In genomic region chr18:48810805-48811204, GRCh38 we compare ENCODE assay signal across 25 cellular contexts.
"Had no signal": no experiment of that assay in that cellular context is flagged by ENCODE, and none has a peak within 500 bp of the region (broad histone marks: within the 10 kb centered on the region; RNA-seq: fewer than 3 reads in every experiment).

No MANE protein-coding gene starts in this region.

- H3K4me2 ChIP-seq: neural progenitor cell had no signal

- FAIRE-seq: endothelial cell of umbilical vein, keratinocyte, urothelium cell line had no signal

- H3K27me3 ChIP-seq: gastroesophageal sphincter, heart left ventricle, neural progenitor cell, transverse colon had no signal

- H3K4me1 ChIP-seq: neural progenitor cell had no signal

- DNase-seq: activated CD4-positive, alpha-beta memory T cell treated with anti-CD3 and anti-CD28 coated beads for 36 hours; activated CD4-positive, alpha-beta T cell treated with anti-CD3 and anti-CD28 coated beads for 48 hours; activated CD4-positive, CD25-positive, alpha-beta regulatory T cell; activated effector memory CD4-positive, alpha-beta T cell treated with anti-CD3 and anti-CD28 coated beads, Interleukin-2, amount 50 U/mL, for 16 hours; activated naive CD4-positive, alpha-beta T cell treated with anti-CD3 and anti-CD28 coated beads, Interleukin-2, amount 10 ng/mL, durations not matched to agents 7 days and 5 days; activated T-cell treated with anti-CD3 and anti-CD28 coated beads, Interleukin-2, amount 50 U/mL, for 72 hours; aorta; effector memory CD8-positive, alpha-beta T cell; heart left ventricle; left colon; lower lobe of right lung; mesendoderm; naive B cell; stimulated activated CD4-positive, alpha-beta T cell treated with anti-CD3 and anti-CD28 coated beads, Interleukin-4, amount 100 ng/mL, for 24 hours; stimulated activated naive CD8-positive, alpha-beta T cell treated with anti-CD3 and anti-CD28 coated beads, Interleukin-15, amount 100 ng/mL, for 72 hours; transverse colon had no signal

- H3K4me3 Mint-ChIP-seq: activated CD4-positive, alpha-beta memory T cell treated with anti-CD3 and anti-CD28 coated beads for 36 hours; activated naive CD4-positive, alpha-beta T cell treated with anti-CD3 and anti-CD28 coated beads, Interleukin-2, amount 10 ng/mL, durations not matched to agents 7 days and 5 days; activated T-cell treated with anti-CD3 and anti-CD28 coated beads, Interleukin-2, amount 50 U/mL, for 72 hours; brain; effector memory CD8-positive, alpha-beta T cell; naive B cell; neural progenitor cell; stimulated activated naive CD8-positive, alpha-beta T cell treated with anti-CD3 and anti-CD28 coated beads, Interleukin-15, amount 100 ng/mL, for 72 hours; T-helper 1 cell treated with Interleukin-12 subunit alpha and Interleukin-12 subunit beta and Interleukin-4 antibody, amounts not matched to agents 30 μg/mL and 1 μg/mL, for 36 hours had no signal

- ATAC-seq: activated T-cell treated with anti-CD3 and anti-CD28 coated beads, Interleukin-2, amount 50 U/mL, for 72 hours; effector memory CD8-positive, alpha-beta T cell; esophagus mucosa; gastroesophageal sphincter; heart left ventricle; left colon; lower lobe of right lung; stimulated activated naive CD8-positive, alpha-beta T cell treated with anti-CD3 and anti-CD28 coated beads, Interleukin-15, amount 100 ng/mL, for 72 hours had no signal

- H3K9me3 Mint-ChIP-seq: activated CD4-positive, alpha-beta memory T cell treated with anti-CD3 and anti-CD28 coated beads for 36 hours; activated naive CD4-positive, alpha-beta T cell treated with anti-CD3 and anti-CD28 coated beads, Interleukin-2, amount 10 ng/mL, durations not matched to agents 7 days and 5 days; activated T-cell treated with anti-CD3 and anti-CD28 coated beads, Interleukin-2, amount 50 U/mL, for 72 hours; effector memory CD8-positive, alpha-beta T cell; naive B cell; neural progenitor cell; stimulated activated naive CD8-positive, alpha-beta T cell treated with anti-CD3 and anti-CD28 coated beads, Interleukin-15, amount 100 ng/mL, for 72 hours; T-helper 1 cell treated with Interleukin-12 subunit alpha and Interleukin-12 subunit beta and Interleukin-4 antibody, amounts not matched to agents 30 μg/mL and 1 μg/mL, for 36 hours had no signal

- H2AFZ ChIP-seq: neural progenitor cell had no signal

- H3K36me3 ChIP-seq: heart left ventricle, lower lobe of right lung, neural progenitor cell, transverse colon had no signal

- H3K9me3 ChIP-seq: gastroesophageal sphincter, heart left ventricle, lower lobe of right lung, transverse colon had no signal

- H3K9ac ChIP-seq: neural progenitor cell had no signal

- H3K27ac Mint-ChIP-seq: activated CD4-positive, alpha-beta memory T cell treated with anti-CD3 and anti-CD28 coated beads for 36 hours; activated naive CD4-positive, alpha-beta T cell treated with anti-CD3 and anti-CD28 coated beads, Interleukin-2, amount 10 ng/mL, durations not matched to agents 7 days and 5 days; activated T-cell treated with anti-CD3 and anti-CD28 coated beads, Interleukin-2, amount 50 U/mL, for 72 hours; brain; neural progenitor cell; progenitor cell of endocrine pancreas; stimulated activated naive CD8-positive, alpha-beta T cell treated with anti-CD3 and anti-CD28 coated beads, Interleukin-15, amount 100 ng/mL, for 72 hours; T-helper 1 cell treated with Interleukin-12 subunit alpha and Interleukin-12 subunit beta and Interleukin-4 antibody, amounts not matched to agents 30 μg/mL and 1 μg/mL, for 36 hours had no signal

- H3K27me3 Mint-ChIP-seq: activated CD4-positive, alpha-beta memory T cell treated with anti-CD3 and anti-CD28 coated beads for 36 hours; activated naive CD4-positive, alpha-beta T cell treated with anti-CD3 and anti-CD28 coated beads, Interleukin-2, amount 10 ng/mL, durations not matched to agents 7 days and 5 days; brain; effector memory CD8-positive, alpha-beta T cell; naive B cell; progenitor cell of endocrine pancreas; stimulated activated naive CD8-positive, alpha-beta T cell treated with anti-CD3 and anti-CD28 coated beads, Interleukin-15, amount 100 ng/mL, for 72 hours had no signal

- H3K27ac ChIP-seq: gastroesophageal sphincter, heart left ventricle, lower lobe of right lung, neural progenitor cell, transverse colon had no signal

- H3K36me3 Mint-ChIP-seq: activated CD4-positive, alpha-beta memory T cell treated with anti-CD3 and anti-CD28 coated beads for 36 hours; activated naive CD4-positive, alpha-beta T cell treated with anti-CD3 and anti-CD28 coated beads, Interleukin-2, amount 10 ng/mL, durations not matched to agents 7 days and 5 days had no signal

- H3K4me3 ChIP-seq: gastroesophageal sphincter, heart left ventricle, lower lobe of right lung, neural progenitor cell, transverse colon had no signal
